Comparison of ENCODE assay signal across 1 cellular context in the genomic region with DNA sequence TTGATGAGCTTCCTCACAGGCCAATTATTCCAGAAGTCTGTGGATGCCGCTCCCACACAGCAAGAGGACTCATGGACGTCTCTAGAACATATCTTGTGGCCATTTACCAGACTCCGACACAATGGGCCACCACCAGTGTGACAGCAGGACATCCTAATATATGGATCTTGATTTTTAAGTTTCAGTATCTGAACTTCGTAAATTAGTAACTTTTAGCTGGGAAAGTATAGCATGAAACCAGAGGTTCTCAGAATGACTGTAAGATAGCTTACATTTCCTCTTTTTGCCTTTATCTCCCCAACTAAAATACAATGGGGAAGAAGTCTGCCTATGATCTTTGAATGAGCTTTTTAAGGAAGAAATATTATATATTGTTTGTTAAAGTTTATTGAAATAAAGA.
TF ChIP-seq lines count a peak whose summit lies in the region.

No MANE protein-coding gene starts in this region.

TF ChIP-seq in GM12878, 131 proteins besides CTCF, POLR2A, EP300 and RAD21 (continued from another document and continues in another):
- TF ChIP-seq, protein P1, sequence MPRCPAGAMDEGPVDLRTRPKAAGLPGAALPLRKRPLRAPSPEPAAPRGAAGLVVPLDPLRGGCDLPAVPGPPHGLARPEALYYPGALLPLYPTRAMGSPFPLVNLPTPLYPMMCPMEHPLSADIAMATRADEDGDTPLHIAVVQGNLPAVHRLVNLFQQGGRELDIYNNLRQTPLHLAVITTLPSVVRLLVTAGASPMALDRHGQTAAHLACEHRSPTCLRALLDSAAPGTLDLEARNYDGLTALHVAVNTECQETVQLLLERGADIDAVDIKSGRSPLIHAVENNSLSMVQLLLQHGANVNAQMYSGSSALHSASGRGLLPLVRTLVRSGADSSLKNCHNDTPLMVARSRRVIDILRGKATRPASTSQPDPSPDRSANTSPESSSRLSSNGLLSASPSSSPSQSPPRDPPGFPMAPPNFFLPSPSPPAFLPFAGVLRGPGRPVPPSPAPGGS (IDR thresholded peaks at IDR 0.05; ENCODE audit: borderline replicate concordance, insufficient read depth, low read depth, low read length, poor library complexity, severe bottlenecking): peak; percentile 35
- peak; percentile 89 for TF ChIP-seq RUNX3 (IDR thresholded peaks at IDR 0.05; ENCODE audit: low read length)
- no peak for TF ChIP-seq WRNIP1 (IDR thresholded peaks at IDR 0.05; ENCODE audit: borderline replicate concordance, low read depth, low read length)
- TF ChIP-seq, protein P2, sequence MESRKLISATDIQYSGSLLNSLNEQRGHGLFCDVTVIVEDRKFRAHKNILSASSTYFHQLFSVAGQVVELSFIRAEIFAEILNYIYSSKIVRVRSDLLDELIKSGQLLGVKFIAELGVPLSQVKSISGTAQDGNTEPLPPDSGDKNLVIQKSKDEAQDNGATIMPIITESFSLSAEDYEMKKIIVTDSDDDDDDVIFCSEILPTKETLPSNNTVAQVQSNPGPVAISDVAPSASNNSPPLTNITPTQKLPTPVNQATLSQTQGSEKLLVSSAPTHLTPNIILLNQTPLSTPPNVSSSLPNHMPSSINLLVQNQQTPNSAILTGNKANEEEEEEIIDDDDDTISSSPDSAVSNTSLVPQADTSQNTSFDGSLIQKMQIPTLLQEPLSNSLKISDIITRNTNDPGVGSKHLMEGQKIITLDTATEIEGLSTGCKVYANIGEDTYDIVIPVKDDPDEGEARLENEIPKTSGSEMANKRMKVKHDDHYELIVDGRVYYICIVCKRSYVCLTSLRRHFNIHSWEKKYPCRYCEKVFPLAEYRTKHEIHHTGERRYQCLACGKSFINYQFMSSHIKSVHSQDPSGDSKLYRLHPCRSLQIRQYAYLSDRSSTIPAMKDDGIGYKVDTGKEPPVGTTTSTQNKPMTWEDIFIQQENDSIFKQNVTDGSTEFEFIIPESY (IDR thresholded peaks at IDR 0.05): no peak
- TF ChIP-seq ZNF384 (IDR thresholded peaks at IDR 0.05; ENCODE audit: borderline replicate concordance, low read depth, low read length): no peak
- TF ChIP-seq, protein P3, sequence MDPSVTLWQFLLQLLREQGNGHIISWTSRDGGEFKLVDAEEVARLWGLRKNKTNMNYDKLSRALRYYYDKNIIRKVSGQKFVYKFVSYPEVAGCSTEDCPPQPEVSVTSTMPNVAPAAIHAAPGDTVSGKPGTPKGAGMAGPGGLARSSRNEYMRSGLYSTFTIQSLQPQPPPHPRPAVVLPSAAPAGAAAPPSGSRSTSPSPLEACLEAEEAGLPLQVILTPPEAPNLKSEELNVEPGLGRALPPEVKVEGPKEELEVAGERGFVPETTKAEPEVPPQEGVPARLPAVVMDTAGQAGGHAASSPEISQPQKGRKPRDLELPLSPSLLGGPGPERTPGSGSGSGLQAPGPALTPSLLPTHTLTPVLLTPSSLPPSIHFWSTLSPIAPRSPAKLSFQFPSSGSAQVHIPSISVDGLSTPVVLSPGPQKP (IDR thresholded peaks at IDR 0.05; ENCODE audit: low read depth, low read length): no peak
- no peak for TF ChIP-seq ASH2L (IDR thresholded peaks at IDR 0.05; ENCODE audit: borderline replicate concordance, low read depth)
- TF ChIP-seq DPF2 (IDR thresholded peaks at IDR 0.05): peak; percentile 97
- no peak for TF ChIP-seq SMAD5 (IDR thresholded peaks at IDR 0.05; ENCODE audit: low read depth)
- no peak for TF ChIP-seq CHD1 (IDR thresholded peaks at IDR 0.05; ENCODE audit: low read depth, low read length)
- no peak for TF ChIP-seq FOXK2 (IDR thresholded peaks at IDR 0.05)
- no peak for TF ChIP-seq TBL1XR1 (IDR thresholded peaks at IDR 0.05; ENCODE audit: low read depth, low read length)
- TF ChIP-seq, protein P4, sequence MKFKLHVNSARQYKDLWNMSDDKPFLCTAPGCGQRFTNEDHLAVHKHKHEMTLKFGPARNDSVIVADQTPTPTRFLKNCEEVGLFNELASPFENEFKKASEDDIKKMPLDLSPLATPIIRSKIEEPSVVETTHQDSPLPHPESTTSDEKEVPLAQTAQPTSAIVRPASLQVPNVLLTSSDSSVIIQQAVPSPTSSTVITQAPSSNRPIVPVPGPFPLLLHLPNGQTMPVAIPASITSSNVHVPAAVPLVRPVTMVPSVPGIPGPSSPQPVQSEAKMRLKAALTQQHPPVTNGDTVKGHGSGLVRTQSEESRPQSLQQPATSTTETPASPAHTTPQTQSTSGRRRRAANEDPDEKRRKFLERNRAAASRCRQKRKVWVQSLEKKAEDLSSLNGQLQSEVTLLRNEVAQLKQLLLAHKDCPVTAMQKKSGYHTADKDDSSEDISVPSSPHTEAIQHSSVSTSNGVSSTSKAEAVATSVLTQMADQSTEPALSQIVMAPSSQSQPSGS (IDR thresholded peaks at IDR 0.05; ENCODE audit: low read length): peak; percentile 86
- TF ChIP-seq NR2C2 (IDR thresholded peaks at IDR 0.05; ENCODE audit: borderline replicate concordance, control insufficient read depth, insufficient read length, low read depth): no peak
- TF ChIP-seq POU2F2 (IDR thresholded peaks at IDR 0.05; ENCODE audit: borderline replicate concordance, low read depth, low read length): no peak
- no peak for TF ChIP-seq CBFB (IDR thresholded peaks at IDR 0.05; ENCODE audit: low read depth)
- TF ChIP-seq ZNF207 (IDR thresholded peaks at IDR 0.05; ENCODE audit: borderline replicate concordance): no peak
- TF ChIP-seq, protein P5, sequence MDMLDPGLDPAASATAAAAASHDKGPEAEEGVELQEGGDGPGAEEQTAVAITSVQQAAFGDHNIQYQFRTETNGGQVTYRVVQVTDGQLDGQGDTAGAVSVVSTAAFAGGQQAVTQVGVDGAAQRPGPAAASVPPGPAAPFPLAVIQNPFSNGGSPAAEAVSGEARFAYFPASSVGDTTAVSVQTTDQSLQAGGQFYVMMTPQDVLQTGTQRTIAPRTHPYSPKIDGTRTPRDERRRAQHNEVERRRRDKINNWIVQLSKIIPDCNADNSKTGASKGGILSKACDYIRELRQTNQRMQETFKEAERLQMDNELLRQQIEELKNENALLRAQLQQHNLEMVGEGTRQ (IDR thresholded peaks at IDR 0.05; ENCODE audit: borderline replicate concordance, low read depth, low read length): no peak
- TF ChIP-seq SIN3A (IDR thresholded peaks at IDR 0.05; ENCODE audit: low read depth, low read length): no peak
- TF ChIP-seq GABPA (IDR thresholded peaks at IDR 0.05; ENCODE audit: low read depth): no peak
- no peak for TF ChIP-seq HDAC6 (IDR thresholded peaks at IDR 0.05; ENCODE audit: unreplicated experiment)
- no peak for TF ChIP-seq HDGF (IDR thresholded peaks at IDR 0.05)
- TF ChIP-seq, protein P6, sequence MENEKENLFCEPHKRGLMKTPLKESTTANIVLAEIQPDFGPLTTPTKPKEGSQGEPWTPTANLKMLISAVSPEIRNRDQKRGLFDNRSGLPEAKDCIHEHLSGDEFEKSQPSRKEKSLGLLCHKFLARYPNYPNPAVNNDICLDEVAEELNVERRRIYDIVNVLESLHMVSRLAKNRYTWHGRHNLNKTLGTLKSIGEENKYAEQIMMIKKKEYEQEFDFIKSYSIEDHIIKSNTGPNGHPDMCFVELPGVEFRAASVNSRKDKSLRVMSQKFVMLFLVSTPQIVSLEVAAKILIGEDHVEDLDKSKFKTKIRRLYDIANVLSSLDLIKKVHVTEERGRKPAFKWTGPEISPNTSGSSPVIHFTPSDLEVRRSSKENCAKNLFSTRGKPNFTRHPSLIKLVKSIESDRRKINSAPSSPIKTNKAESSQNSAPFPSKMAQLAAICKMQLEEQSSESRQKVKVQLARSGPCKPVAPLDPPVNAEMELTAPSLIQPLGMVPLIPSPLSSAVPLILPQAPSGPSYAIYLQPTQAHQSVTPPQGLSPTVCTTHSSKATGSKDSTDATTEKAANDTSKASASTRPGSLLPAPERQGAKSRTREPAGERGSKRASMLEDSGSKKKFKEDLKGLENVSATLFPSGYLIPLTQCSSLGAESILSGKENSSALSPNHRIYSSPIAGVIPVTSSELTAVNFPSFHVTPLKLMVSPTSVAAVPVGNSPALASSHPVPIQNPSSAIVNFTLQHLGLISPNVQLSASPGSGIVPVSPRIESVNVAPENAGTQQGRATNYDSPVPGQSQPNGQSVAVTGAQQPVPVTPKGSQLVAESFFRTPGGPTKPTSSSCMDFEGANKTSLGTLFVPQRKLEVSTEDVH (IDR thresholded peaks at IDR 0.05; ENCODE audit: low read depth, partially characterized antibody): no peak
- no peak for TF ChIP-seq CHD2 (IDR thresholded peaks at IDR 0.05; ENCODE audit: borderline replicate concordance, low read depth, low read length)
- TF ChIP-seq, protein P7, sequence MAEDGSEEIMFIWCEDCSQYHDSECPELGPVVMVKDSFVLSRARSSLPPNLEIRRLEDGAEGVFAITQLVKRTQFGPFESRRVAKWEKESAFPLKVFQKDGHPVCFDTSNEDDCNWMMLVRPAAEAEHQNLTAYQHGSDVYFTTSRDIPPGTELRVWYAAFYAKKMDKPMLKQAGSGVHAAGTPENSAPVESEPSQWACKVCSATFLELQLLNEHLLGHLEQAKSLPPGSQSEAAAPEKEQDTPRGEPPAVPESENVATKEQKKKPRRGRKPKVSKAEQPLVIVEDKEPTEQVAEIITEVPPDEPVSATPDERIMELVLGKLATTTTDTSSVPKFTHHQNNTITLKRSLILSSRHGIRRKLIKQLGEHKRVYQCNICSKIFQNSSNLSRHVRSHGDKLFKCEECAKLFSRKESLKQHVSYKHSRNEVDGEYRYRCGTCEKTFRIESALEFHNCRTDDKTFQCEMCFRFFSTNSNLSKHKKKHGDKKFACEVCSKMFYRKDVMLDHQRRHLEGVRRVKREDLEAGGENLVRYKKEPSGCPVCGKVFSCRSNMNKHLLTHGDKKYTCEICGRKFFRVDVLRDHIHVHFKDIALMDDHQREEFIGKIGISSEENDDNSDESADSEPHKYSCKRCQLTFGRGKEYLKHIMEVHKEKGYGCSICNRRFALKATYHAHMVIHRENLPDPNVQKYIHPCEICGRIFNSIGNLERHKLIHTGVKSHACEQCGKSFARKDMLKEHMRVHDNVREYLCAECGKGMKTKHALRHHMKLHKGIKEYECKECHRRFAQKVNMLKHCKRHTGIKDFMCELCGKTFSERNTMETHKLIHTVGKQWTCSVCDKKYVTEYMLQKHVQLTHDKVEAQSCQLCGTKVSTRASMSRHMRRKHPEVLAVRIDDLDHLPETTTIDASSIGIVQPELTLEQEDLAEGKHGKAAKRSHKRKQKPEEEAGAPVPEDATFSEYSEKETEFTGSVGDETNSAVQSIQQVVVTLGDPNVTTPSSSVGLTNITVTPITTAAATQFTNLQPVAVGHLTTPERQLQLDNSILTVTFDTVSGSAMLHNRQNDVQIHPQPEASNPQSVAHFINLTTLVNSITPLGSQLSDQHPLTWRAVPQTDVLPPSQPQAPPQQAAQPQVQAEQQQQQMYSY (CRISPR knock-in tag; IDR thresholded peaks at IDR 0.05): no peak
- peak; percentile 96 for TF ChIP-seq SPI1 (IDR thresholded peaks at IDR 0.05; ENCODE audit: borderline replicate concordance, insufficient read depth, low read depth, low read length)
- TF ChIP-seq BCL11A (IDR thresholded peaks at IDR 0.05; ENCODE audit: low read depth, low read length): peak; percentile 87
- no peak for TF ChIP-seq POLR2AphosphoS5 (IDR thresholded peaks at IDR 0.05; ENCODE audit: low read length)
- TF ChIP-seq STAT1 (conservative IDR thresholded peaks at IDR 0.05): no peak
- TF ChIP-seq RFX5 (IDR thresholded peaks at IDR 0.05; ENCODE audit: low read depth, low read length): no peak
- TF ChIP-seq, protein P8, sequence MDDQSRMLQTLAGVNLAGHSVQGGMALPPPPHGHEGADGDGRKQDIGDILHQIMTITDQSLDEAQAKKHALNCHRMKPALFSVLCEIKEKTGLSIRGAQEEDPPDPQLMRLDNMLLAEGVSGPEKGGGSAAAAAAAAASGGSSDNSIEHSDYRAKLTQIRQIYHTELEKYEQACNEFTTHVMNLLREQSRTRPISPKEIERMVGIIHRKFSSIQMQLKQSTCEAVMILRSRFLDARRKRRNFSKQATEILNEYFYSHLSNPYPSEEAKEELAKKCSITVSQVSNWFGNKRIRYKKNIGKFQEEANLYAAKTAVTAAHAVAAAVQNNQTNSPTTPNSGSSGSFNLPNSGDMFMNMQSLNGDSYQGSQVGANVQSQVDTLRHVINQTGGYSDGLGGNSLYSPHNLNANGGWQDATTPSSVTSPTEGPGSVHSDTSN (IDR thresholded peaks at IDR 0.05; ENCODE audit: insufficient replicate concordance, low read depth, low read length): no peak
- TF ChIP-seq IKZF1 (conservative IDR thresholded peaks at IDR 0.05): peak; percentile 86
- TF ChIP-seq SIX5 (IDR thresholded peaks at IDR 0.05; ENCODE audit: low read depth, low read length, severe bottlenecking): no peak
- TF ChIP-seq, protein P9, sequence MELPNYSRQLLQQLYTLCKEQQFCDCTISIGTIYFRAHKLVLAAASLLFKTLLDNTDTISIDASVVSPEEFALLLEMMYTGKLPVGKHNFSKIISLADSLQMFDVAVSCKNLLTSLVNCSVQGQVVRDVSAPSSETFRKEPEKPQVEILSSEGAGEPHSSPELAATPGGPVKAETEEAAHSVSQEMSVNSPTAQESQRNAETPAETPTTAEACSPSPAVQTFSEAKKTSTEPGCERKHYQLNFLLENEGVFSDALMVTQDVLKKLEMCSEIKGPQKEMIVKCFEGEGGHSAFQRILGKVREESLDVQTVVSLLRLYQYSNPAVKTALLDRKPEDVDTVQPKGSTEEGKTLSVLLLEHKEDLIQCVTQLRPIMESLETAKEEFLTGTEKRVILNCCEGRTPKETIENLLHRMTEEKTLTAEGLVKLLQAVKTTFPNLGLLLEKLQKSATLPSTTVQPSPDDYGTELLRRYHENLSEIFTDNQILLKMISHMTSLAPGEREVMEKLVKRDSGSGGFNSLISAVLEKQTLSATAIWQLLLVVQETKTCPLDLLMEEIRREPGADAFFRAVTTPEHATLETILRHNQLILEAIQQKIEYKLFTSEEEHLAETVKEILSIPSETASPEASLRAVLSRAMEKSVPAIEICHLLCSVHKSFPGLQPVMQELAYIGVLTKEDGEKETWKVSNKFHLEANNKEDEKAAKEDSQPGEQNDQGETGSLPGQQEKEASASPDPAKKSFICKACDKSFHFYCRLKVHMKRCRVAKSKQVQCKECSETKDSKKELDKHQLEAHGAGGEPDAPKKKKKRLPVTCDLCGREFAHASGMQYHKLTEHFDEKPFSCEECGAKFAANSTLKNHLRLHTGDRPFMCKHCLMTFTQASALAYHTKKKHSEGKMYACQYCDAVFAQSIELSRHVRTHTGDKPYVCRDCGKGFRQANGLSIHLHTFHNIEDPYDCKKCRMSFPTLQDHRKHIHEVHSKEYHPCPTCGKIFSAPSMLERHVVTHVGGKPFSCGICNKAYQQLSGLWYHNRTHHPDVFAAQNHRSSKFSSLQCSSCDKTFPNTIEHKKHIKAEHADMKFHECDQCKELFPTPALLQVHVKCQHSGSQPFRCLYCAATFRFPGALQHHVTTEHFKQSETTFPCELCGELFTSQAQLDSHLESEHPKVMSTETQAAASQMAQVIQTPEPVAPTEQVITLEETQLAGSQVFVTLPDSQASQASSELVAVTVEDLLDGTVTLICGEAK (IDR thresholded peaks at IDR 0.05; ENCODE audit: borderline replicate concordance): no peak
- peak; percentile 52; the same call in 1 of the 2 replicates for TF ChIP-seq CREM (IDR thresholded peaks at IDR 0.05; ENCODE audit: low read depth)
